In the genomic region with DNA sequence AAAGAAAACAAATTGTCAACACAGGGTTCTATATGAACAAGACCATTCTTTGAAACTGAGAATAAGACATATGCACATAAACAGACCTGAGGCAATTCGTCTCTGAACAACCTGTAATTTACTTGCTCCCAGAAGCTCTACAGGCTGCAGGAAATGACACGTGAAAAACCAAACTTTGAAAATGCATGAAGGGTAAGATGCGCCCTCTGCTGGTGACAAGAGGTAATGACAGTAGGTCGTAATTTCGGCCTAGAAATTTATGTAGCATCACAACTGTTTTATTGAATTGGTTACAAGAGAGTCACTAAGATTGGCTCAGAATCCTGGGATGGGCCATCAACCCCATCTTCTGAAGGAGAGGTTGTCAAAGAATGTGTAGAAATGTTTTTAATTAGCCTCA, we compare ENCODE assay signal across 1 cellular context.
TF ChIP-seq lines count a peak whose summit lies in the region.

No MANE protein-coding gene starts in this region.

TF ChIP-seq in SK-N-SH treated with all-trans-retinoic acid at 6 μM for 48 hours, 23 proteins besides CTCF, POLR2A, EP300 and RAD21 (continued from another document):
- TF ChIP-seq, protein P1, sequence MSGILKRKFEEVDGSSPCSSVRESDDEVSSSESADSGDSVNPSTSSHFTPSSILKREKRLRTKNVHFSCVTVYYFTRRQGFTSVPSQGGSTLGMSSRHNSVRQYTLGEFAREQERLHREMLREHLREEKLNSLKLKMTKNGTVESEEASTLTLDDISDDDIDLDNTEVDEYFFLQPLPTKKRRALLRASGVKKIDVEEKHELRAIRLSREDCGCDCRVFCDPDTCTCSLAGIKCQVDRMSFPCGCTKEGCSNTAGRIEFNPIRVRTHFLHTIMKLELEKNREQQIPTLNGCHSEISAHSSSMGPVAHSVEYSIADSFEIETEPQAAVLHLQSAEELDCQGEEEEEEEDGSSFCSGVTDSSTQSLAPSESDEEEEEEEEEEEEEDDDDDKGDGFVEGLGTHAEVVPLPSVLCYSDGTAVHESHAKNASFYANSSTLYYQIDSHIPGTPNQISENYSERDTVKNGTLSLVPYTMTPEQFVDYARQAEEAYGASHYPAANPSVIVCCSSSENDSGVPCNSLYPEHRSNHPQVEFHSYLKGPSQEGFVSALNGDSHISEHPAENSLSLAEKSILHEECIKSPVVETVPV (CRISPR knock-in tag; IDR thresholded peaks at IDR 0.05): no peak
- no peak for TF ChIP-seq ARNTL (CRISPR knock-in tag; IDR thresholded peaks at IDR 0.05; ENCODE audit: borderline replicate concordance, low read depth)
- no peak for TF ChIP-seq ZFP30 (CRISPR knock-in tag; IDR thresholded peaks at IDR 0.05)
- TF ChIP-seq ZC3H10 (CRISPR knock-in tag; IDR thresholded peaks at IDR 0.05): no peak
- no peak for TF ChIP-seq ZNF8 (CRISPR knock-in tag; IDR thresholded peaks at IDR 0.05)
- TF ChIP-seq, protein P2, sequence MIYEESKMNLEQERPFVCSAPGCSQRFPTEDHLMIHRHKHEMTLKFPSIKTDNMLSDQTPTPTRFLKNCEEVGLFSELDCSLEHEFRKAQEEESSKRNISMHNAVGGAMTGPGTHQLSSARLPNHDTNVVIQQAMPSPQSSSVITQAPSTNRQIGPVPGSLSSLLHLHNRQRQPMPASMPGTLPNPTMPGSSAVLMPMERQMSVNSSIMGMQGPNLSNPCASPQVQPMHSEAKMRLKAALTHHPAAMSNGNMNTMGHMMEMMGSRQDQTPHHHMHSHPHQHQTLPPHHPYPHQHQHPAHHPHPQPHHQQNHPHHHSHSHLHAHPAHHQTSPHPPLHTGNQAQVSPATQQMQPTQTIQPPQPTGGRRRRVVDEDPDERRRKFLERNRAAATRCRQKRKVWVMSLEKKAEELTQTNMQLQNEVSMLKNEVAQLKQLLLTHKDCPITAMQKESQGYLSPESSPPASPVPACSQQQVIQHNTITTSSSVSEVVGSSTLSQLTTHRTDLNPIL (CRISPR knock-in tag; IDR thresholded peaks at IDR 0.05; ENCODE audit: low read depth): no peak
- TF ChIP-seq SNAI2 (CRISPR knock-in tag; IDR thresholded peaks at IDR 0.05): no peak
- TF ChIP-seq ISL1 (CRISPR knock-in tag; IDR thresholded peaks at IDR 0.05): no peak
- TF ChIP-seq, protein P3, sequence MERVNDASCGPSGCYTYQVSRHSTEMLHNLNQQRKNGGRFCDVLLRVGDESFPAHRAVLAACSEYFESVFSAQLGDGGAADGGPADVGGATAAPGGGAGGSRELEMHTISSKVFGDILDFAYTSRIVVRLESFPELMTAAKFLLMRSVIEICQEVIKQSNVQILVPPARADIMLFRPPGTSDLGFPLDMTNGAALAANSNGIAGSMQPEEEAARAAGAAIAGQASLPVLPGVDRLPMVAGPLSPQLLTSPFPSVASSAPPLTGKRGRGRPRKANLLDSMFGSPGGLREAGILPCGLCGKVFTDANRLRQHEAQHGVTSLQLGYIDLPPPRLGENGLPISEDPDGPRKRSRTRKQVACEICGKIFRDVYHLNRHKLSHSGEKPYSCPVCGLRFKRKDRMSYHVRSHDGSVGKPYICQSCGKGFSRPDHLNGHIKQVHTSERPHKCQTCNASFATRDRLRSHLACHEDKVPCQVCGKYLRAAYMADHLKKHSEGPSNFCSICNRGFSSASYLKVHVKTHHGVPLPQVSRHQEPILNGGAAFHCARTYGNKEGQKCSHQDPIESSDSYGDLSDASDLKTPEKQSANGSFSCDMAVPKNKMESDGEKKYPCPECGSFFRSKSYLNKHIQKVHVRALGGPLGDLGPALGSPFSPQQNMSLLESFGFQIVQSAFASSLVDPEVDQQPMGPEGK (CRISPR knock-in tag; IDR thresholded peaks at IDR 0.05; ENCODE audit: borderline replicate concordance): no peak
